Comparison of ENCODE assay signal across 8 cellular contexts in genomic region chr10:17805921-17806577, GRCh38. TPM values are rescaled to one million over a fixed set of nuclear protein-coding genes. Genes with fewer than 3 reads are reported as not detected.
DNase-seq lines count a peak whose midpoint lies in the region; ATAC-seq, FAIRE-seq and TF ChIP-seq lines count a peak whose summit lies in the region.

No MANE protein-coding gene starts in this region.

- H3K9me3 Mint-ChIP-seq in Caco-2 (ENCODE audit: unreplicated experiment): no peaks in the 10 kb centered on the region

- peak; percentile 54 to 56 for DNase-seq in Caco-2
- DNase-seq in LNCaP clone FGC (ENCODE audit: low read depth): no peak
- DNase-seq in iPS-NIHi11 (ENCODE audit: low spot score): peak; percentile 32
- no peak for DNase-seq in mesenteric fat pad (ENCODE audit: low spot score)
- DNase-seq in NCI-H345 treated with DMSO at 0.1 percent for 48 hours (lab: John Stamatoyannopoulos, UW; ENCODE audit: unreplicated experiment): no peak
- DNase-seq in urothelium cell line (ENCODE audit: low spot score): no peak

- no peak overlapping the region for H3K4me3 Mint-ChIP-seq in Caco-2 (ENCODE audit: unreplicated experiment)

- no peaks in the 10 kb centered on the region; the same call in 1 of the 2 replicates for H3K36me3 ChIP-seq in Caco-2 (ENCODE audit: control insufficient read depth, insufficient read depth, low read length)

- intact Hi-C loops in Caco-2 (cut with micrococcal nuclease; ENCODE audit: unreplicated experiment): loop anchor here (1.0 kb wide), 1 partner anchor 67 kb away; no protein-coding TSS in a partner anchor

- peaks cover 10% of the 10 kb centered on the region for H3K4me1 Mint-ChIP-seq in Caco-2 (ENCODE audit: low read depth, unreplicated experiment)

- no peaks in the 10 kb centered on the region for H3K36me3 Mint-ChIP-seq in Caco-2 (ENCODE audit: insufficient read depth, unreplicated experiment)

- POLR2A ChIA-PET in Caco-2 (lab: Charles Lee): no interaction called here

- H3K27ac Mint-ChIP-seq in Caco-2 (ENCODE audit: unreplicated experiment): no peak overlapping the region

- ATAC-seq in GM19324 (IDR thresholded peaks at IDR 0.05; ENCODE audit: low FRiP score, unreplicated experiment) (peak; percentile 78), HG02763 (IDR thresholded peaks at IDR 0.05; ENCODE audit: unreplicated experiment) (no peak)

- TF ChIP-seq CTCF in Caco-2 (IDR thresholded peaks at IDR 0.05; ENCODE audit: insufficient read depth in 1 of 2, low read depth in 1 of 2, low read length in 1 of 2, severe bottlenecking in 1 of 2, unreplicated experiment in 1 of 2): peak; percentile 28 to 52
- TF ChIP-seq CTCF in LNCaP clone FGC (IDR thresholded peaks at IDR 0.05; ENCODE audit: control insufficient read depth, extremely low read depth, insufficient read depth): 0 out of 2 replicates have a peak, but pooled peaks have one; percentile 21

- no peaks in the 10 kb centered on the region for H3K27me3 Mint-ChIP-seq in Caco-2 (ENCODE audit: insufficient read depth, unreplicated experiment)

- CTCF ChIA-PET in Caco-2 (lab: Charles Lee): no interaction called here

- FAIRE-seq in urothelium cell line (lab: Jason Lieb, UNC): no peak

- no peaks in the 10 kb centered on the region for H3K9me3 ChIP-seq in Caco-2

- H3K27me3 ChIP-seq in Caco-2 (replicated peaks; ENCODE audit: control insufficient read depth, insufficient read depth, low read length): no peaks in the 10 kb centered on the region

- H3K4me1 ChIP-seq in Caco-2: no peaks in the 10 kb centered on the region

- no TSS peak for BruUV-seq in Caco-2 (replicated peaks; lab: Mats Ljungman, UMichigan)

- H3K4me3 ChIP-seq in Caco-2 (ENCODE audit: low read depth, low read length) (no peak overlapping the region), LNCaP clone FGC (ENCODE audit: low read depth, low read length) (no peak overlapping the region)

RNA-seq across cellular contexts. Expression of gene MRC1, which starts 3.1 kb away (rescaled TPM):
- total RNA-seq in Caco-2 (2022) (0.05 TPM in 2 replicates), mesenteric fat pad (267 TPM)

RNA-seq across cellular contexts. Expression of gene TMEM236, which starts 54.0 kb away (rescaled TPM):
- total RNA-seq in Caco-2 (2022): 0.60 and 0.64 TPM in 2 replicates
- total RNA-seq in mesenteric fat pad: 3.0 TPM

Comparison
In these comparisons a context has a peak if more than half of its experiments do, and no peak if none do; other contexts are left out.
1. DNase-seq: peak in Caco-2 (2 of 2) and iPS-NIHi11 (single experiment); none in LNCaP clone FGC (single experiment), mesenteric fat pad (single experiment), NCI-H345 treated with DMSO at 0.1 percent for 48 hours (single experiment) and urothelium cell line (single experiment).
2. RNA of gene MRC1, which starts 3.1 kb away (total RNA-seq): 267 TPM in mesenteric fat pad (single experiment); 0.05 TPM in Caco-2; every median in the first group is over 100 times any median in the second.